In the genomic region with DNA sequence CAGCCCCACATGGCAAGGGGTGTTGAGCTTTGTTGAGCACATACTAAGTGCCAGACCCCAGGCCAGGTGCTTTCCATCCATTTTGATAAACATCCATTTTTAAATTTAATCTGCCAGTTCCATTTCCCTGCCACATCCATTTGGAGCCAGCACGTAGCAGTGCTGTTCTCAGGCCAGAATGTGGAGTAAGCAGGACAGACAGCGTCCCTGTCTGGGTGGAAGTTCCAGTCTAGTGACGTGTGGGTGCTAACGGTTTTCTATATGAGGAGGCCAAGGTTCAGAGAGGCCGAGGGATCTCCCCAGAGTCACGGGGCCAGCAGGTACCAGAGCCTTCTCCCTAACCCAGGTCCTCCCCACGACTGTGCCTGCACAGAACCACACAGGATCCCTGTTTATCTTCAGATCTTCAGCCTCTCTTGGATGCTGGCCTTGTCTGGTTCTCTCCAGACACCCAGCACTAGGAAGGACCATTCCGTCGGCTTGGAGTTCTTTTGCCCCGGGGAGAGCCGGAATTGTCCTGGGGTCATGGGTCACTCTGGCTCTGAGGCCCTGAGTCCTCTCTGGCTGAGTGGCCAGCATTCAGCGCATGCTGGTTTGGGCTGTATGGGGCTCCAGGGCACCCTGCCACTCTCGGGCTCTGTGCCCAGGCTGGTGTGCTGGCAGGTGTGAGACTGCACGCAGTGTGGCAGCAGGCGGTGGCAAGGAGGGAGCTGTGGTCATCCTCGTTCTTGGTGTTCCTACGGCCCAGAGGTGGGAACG, we compare ENCODE assay signal across 9 cellular contexts.
DNase-seq lines count a peak whose midpoint lies in the region; ATAC-seq and TF ChIP-seq lines count a peak whose summit lies in the region.
"Had no signal": no experiment of that assay in that cellular context is flagged by ENCODE, and none has a peak within 500 bp of the region (broad histone marks: within the 10 kb centered on the region; RNA-seq: fewer than 3 reads in every experiment).

No MANE protein-coding gene starts in this region.

- H3K18ac ChIP-seq in mesendoderm (ENCODE audit: low read length) = no peak overlapping the region

- H2BK5ac ChIP-seq in mesendoderm (ENCODE audit: low read length) = no peak overlapping the region

- CTCF ChIA-PET in Panc1 (lab: Charles Lee) = no interaction called here

- 66% methylated on average over 18 of the region's 18 CpGs for WGBS in urinary bladder
- whole genome bisulfite sequencing in mesendoderm (ENCODE audit: extremely low coverage, insufficient coverage, low lambda C conversion rate) = no CpG with 5 or more reads among the region's 18 CpGs

- BruUV-seq in Panc1 (replicated peaks; lab: Mats Ljungman, UMichigan) = no TSS peak

- in situ Hi-C loops in Panc1 (cut with HindIII; ENCODE audit: low pct_unique_long_range_greater_than_20kb, low sequenced_read_pairs) = no loop called here

- no peaks in the 10 kb centered on the region for H3K79me1 ChIP-seq in mesendoderm (ENCODE audit: low read length)

- no peaks in the 10 kb centered on the region for H3K79me2 ChIP-seq in mesendoderm (ENCODE audit: control insufficient read depth, insufficient read depth, low read length)

- H3K36me3 ChIP-seq in Panc1 (ENCODE audit: control insufficient read depth, insufficient read depth, low read length) (peaks cover 6% of the 10 kb centered on the region; the same call in 1 of the 2 replicates), muscle layer of colon (ENCODE audit: insufficient read depth, low read length) (peaks cover 20% of the 10 kb centered on the region), urinary bladder (ENCODE audit: insufficient read depth) (no peaks in the 10 kb centered on the region), mesendoderm (ENCODE audit: control insufficient read depth, insufficient read depth, low read length) (no peaks in the 10 kb centered on the region)

- no peak overlapping the region for H4K5ac ChIP-seq in mesendoderm (ENCODE audit: low read length)

- no peak overlapping the region for H2AK5ac ChIP-seq in mesendoderm (ENCODE audit: low read length)

- no peak overlapping the region for H3K4ac ChIP-seq in mesendoderm (ENCODE audit: low read depth, low read length)

- peak overlapping the region; percentile 83 to 90 for H3K4me3 ChIP-seq in Panc1 (ENCODE audit: low read depth in 2 of 2, low read length in 2 of 2)
- peak overlapping the region in 1 of 2 donors; percentile 21 for H3K4me3 ChIP-seq in muscle layer of colon (ENCODE audit: low read depth in 1 of 2, low read length in 2 of 2)
- H3K4me3 ChIP-seq in urinary bladder (ENCODE audit: low read depth, low read length) = no peak overlapping the region
- H3K4me3 ChIP-seq in mesendoderm (ENCODE audit: low read length) = no peak overlapping the region

- H2BK15ac ChIP-seq in mesendoderm (replicated peaks; ENCODE audit: low read depth) = no peak overlapping the region

- ATAC-seq in Panc1 = peak; percentile 2
- peak; percentile 1 for ATAC-seq in esophagus mucosa
- no peak for ATAC-seq in HG02970 (IDR thresholded peaks at IDR 0.05; ENCODE audit: low FRiP score, unreplicated experiment)

- H3K9ac ChIP-seq in muscle layer of colon (ENCODE audit: low read length) (peak overlapping the region; percentile 4), mesendoderm (ENCODE audit: low read length) (no peak overlapping the region)

- TF ChIP-seq CTCF in Panc1 (IDR thresholded peaks at IDR 0.05) = no peak

- H3K4me1 ChIP-seq in Panc1 (ENCODE audit: control insufficient read depth, insufficient read depth, low read length) = peaks cover 84% of the 10 kb centered on the region
- peaks cover 97% of the 10 kb centered on the region for H3K4me1 ChIP-seq in muscle layer of colon (ENCODE audit: insufficient read depth, low read length)
- H3K4me1 ChIP-seq in urinary bladder (ENCODE audit: insufficient read depth) = peaks cover 3% of the 10 kb centered on the region
- no peaks in the 10 kb centered on the region for H3K4me1 ChIP-seq in mesendoderm (ENCODE audit: control insufficient read depth, low read depth, low read length)

- H3K9me3 ChIP-seq in Panc1 (ENCODE audit: control insufficient read depth, insufficient read depth, low read depth, low read length) = no peaks in the 10 kb centered on the region
- H3K9me3 ChIP-seq in muscle layer of colon (ENCODE audit: low read length) = no peaks in the 10 kb centered on the region

- H3K56ac ChIP-seq in mesendoderm (ENCODE audit: low read length) = no peak overlapping the region

- H3K27ac ChIP-seq in Panc1 (ENCODE audit: low read length) (peak overlapping the region; percentile 99), muscle layer of colon (ENCODE audit: low read depth, low read length) (peak overlapping the region; percentile 96), urinary bladder (ENCODE audit: low read depth) (peak overlapping the region; percentile 86), mesendoderm (ENCODE audit: low read depth, low read length) (no peak overlapping the region)

- H3K4me2 ChIP-seq in mesendoderm (ENCODE audit: low read length) = no peak overlapping the region

- no peak overlapping the region for H3K23ac ChIP-seq in mesendoderm (ENCODE audit: low read length)

- no peaks in the 10 kb centered on the region for H3K27me3 ChIP-seq in Panc1 (ENCODE audit: control insufficient read depth, insufficient read depth, low read length)
- H3K27me3 ChIP-seq in muscle layer of colon (ENCODE audit: control insufficient read depth in 1 of 2, insufficient read depth in 2 of 2, low read length in 2 of 2) = no peaks in the 10 kb centered on the region
- no peaks in the 10 kb centered on the region for H3K27me3 ChIP-seq in mesendoderm (ENCODE audit: insufficient read depth, low read length, poor library complexity)

- no peak overlapping the region for H4K8ac ChIP-seq in mesendoderm (ENCODE audit: low read depth, low read length)

- no peak overlapping the region for H2BK120ac ChIP-seq in mesendoderm (ENCODE audit: low read depth, low read length)

- POLR2A ChIA-PET in Panc1 (lab: Charles Lee) = no interaction called here

- DNase-seq in Panc1 (ENCODE audit: low read depth, low spot score) (no peak), KG1 (lab: John Stamatoyannopoulos, UW) (no peak), mesendoderm (no peak), NCI-H2029 (lab: John Stamatoyannopoulos, UW) (no peak)
- DNase-seq: activated naive CD8-positive, alpha-beta T cell treated with anti-CD3 and anti-CD28 coated beads, Interleukin-2, amount 10 ng/mL, durations not matched to agents 7 days and 5 days had no signal

- intact Hi-C loops in Panc1 (cut with micrococcal nuclease; ENCODE audit: unreplicated experiment) = no loop called here

Comparison
In these comparisons a context has a peak if more than half of its experiments do, and no peak if none do; other contexts are left out.
1. H3K4me3 ChIP-seq: peak in Panc1 (2 of 2); none in urinary bladder (single experiment) and mesendoderm (single experiment).